14 cellular contexts compared by ENCODE assay signal in the genomic region with DNA sequence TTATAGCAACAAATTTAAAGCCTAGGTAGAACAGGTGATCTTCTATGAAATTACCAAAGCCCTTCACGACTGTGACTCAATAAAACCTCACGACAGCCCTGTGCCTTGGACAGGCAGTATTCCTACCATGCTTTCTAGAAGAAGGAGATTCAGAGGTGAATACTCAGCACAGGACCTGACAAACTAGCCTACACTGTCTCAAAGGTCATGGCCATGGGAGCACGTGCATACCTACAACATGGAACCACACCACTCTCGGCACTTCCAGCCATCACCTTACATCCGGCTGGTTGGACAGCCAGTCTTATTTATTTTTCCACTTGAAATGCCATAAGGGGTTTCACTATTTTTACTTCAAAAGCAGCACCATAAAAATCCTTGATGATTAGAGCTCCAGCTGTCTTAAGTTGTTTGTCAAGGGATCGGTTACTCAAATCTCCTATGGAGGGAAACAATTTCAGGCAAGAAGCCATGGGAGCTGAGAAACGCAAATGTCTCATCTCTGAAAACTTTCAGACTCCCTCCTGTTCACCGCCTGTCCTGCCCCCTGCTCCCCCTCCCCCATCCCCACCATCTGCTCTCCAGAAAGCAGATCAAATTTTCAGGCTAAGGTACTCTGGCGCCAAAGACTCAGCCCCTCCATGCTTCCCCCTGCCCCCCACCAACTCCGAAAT. TPM values are rescaled to one million over a fixed set of nuclear protein-coding genes. Genes with fewer than 3 reads are reported as not detected.
A peak's percentile ranks its signal among the peaks of the same experiment; 100 is the strongest.
DNase-seq lines count a peak whose midpoint lies in the region; ATAC-seq and TF ChIP-seq lines count a peak whose summit lies in the region.
"Had no signal": no experiment of that assay in that cellular context is flagged by ENCODE, and none has a peak within 500 bp of the region (broad histone marks: within the 10 kb centered on the region; RNA-seq: fewer than 3 reads in every experiment).

No MANE protein-coding gene starts in this region.

- intact Hi-C loops in sigmoid colon (cut with DNase I) = no loop called here

- peak overlapping the region; percentile 23 to 99 (median 97) for H3K27ac ChIP-seq in sigmoid colon
- H3K27ac ChIP-seq: pancreas, tibial artery had no signal

- TF ChIP-seq CTCF in fibroblast of mammary gland (conservative IDR thresholded peaks at IDR 0.05; ENCODE audit: control insufficient read depth, insufficient read depth, low read depth, low read length) (no peak), sigmoid colon (IDR thresholded peaks at IDR 0.05) (no peak)

- TF ChIP-seq EP300 in sigmoid colon (IDR thresholded peaks at IDR 0.05) = no peak

- H3K4me1 ChIP-seq in sigmoid colon = peaks cover 0 to 77% (median 61%) of the 10 kb centered on the region in 4 donors
- H3K4me1 ChIP-seq: pancreas had no signal

- peaks cover 0 to 37% (median 14%) of the 10 kb centered on the region in 4 donors for H3K36me3 ChIP-seq in sigmoid colon

- TF ChIP-seq POLR2A in sigmoid colon (IDR thresholded peaks at IDR 0.05) = no peak

- DNase-seq in EH (ENCODE audit: low read depth) = peak; percentile 79
- peak; percentile 86 for DNase-seq in NCI-H510A treated with DMSO at 0.1 percent for 48 hours (lab: John Stamatoyannopoulos, UW)
- peak; percentile 47 for DNase-seq in fibroblast of mammary gland (ENCODE audit: low read depth)
- no peak for DNase-seq in sigmoid colon
- no peak for DNase-seq in SK-N-DZ (ENCODE audit: low spot score)
- no peak for DNase-seq in activated CD4-positive, alpha-beta T cell treated with anti-CD3 and anti-CD28 coated beads, Interleukin-2, amount 50 U/mL, for 4 hours
- DNase-seq: anterior cingulate cortex; CD8-positive, alpha-beta T cell; MM.1S; pancreas; T-helper 2 cell; tibial artery had no signal

- WGBS in sigmoid colon, 2 donors = 53 to 73% methylated on average over 10 of the region's 10 CpGs

- no peak for ATAC-seq in GM21367 (IDR thresholded peaks at IDR 0.05; ENCODE audit: unreplicated experiment)
- ATAC-seq in GM19023 (IDR thresholded peaks at IDR 0.05; ENCODE audit: unreplicated experiment) = no peak
- ATAC-seq: CD8-positive, alpha-beta T cell; pancreas had no signal

- H3K4me3 ChIP-seq in fibroblast of mammary gland (ENCODE audit: control insufficient read depth, low read depth, low read length) = no peak overlapping the region
- no peak overlapping the region for H3K4me3 ChIP-seq in sigmoid colon
- H3K4me3 ChIP-seq: pancreas, tibial artery had no signal

- no peaks in the 10 kb centered on the region for H3K27me3 ChIP-seq in sigmoid colon
- H3K27me3 ChIP-seq: pancreas, tibial artery had no signal

- no peaks in the 10 kb centered on the region for H3K9me3 ChIP-seq in sigmoid colon
- H3K9me3 ChIP-seq: pancreas, tibial artery had no signal

RNA-seq across cellular contexts. Expression of a gene that starts 4.2 kb away (rescaled TPM):
- total RNA-seq in sigmoid colon = 100 to 1,000 TPM in 2 of 4 donors, 10 to 100 TPM in 2; 82.8 to 125 (median 97.2) TPM
- 10 to 100 TPM in 1 of 3 donors, 1 to 10 TPM in 1, not detected in 1; 7.8 to 20.8 TPM for polyA plus RNA-seq in sigmoid colon
- 28.3 and 39.0 TPM in 2 replicates for polyA plus RNA-seq in SK-N-DZ (2014; cell fraction: cytosol; rRNA removed)
- 13.3 and 16.0 TPM in 2 replicates for polyA plus RNA-seq in SK-N-DZ (2014; cell fraction: nucleus; rRNA removed)
- total RNA-seq: CD8-positive, alpha-beta T cell had no signal

RNA-seq across cellular contexts. Expression of a gene that starts 10.8 kb away (rescaled TPM):
- total RNA-seq in sigmoid colon = 10 to 100 TPM; 53.1 to 68.1 (median 57.1) TPM
- polyA plus RNA-seq in sigmoid colon = 10 to 100 TPM; 40.2 to 68.7 (median 56.5) TPM
- polyA plus RNA-seq in SK-N-DZ (2014; cell fraction: cytosol; rRNA removed) = 48.9 and 49.5 TPM in 2 replicates
- 42.7 and 45.9 TPM in 2 replicates for polyA plus RNA-seq in SK-N-DZ (2014; cell fraction: nucleus; rRNA removed)

Comparison
In these comparisons a context has a peak if more than half of its experiments do, and no peak if none do; other contexts are left out.
1. DNase-seq: peak in EH (single experiment), NCI-H510A treated with DMSO at 0.1 percent for 48 hours (single experiment) and fibroblast of mammary gland (single experiment); none in sigmoid colon (single experiment), SK-N-DZ (single experiment) and activated CD4-positive, alpha-beta T cell treated with anti-CD3 and anti-CD28 coated beads, Interleukin-2, amount 50 U/mL, for 4 hours (0 of 2).